Comparison of ENCODE assay signal across 16 cellular contexts in the genomic region with DNA sequence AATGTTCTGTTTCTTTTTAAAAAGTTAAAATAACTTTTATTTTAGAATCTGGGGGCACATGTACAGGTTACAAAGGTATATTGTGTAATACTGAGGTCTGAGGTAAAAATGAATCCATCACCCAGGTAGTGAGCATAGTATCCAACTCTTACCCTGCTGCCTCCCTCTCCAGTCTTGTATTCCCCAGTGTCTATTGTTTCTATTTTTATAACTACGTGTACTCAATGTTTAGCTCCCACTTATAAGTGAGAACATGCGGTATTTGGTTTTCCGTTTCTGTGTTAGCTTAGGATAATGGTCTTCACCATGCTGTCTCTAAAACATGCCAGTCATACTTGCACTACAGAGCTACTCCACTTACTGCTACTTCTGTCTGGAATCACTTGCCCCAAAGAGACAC. TPM values are rescaled to one million over a fixed set of nuclear protein-coding genes. Genes with fewer than 3 reads are reported as not detected.
DNase-seq lines count a peak whose midpoint lies in the region; ATAC-seq and TF ChIP-seq lines count a peak whose summit lies in the region.
"Had no signal": no experiment of that assay in that cellular context is flagged by ENCODE, and none has a peak within 500 bp of the region (broad histone marks: within the 10 kb centered on the region; RNA-seq: fewer than 3 reads in every experiment).

No MANE protein-coding gene starts in this region.

- H3K27me3 Mint-ChIP-seq in activated CD8-positive, alpha-beta T cell treated with anti-CD3 and anti-CD28 coated beads for 36 hours, result no peaks in the 10 kb centered on the region
- H3K27me3 Mint-ChIP-seq in activated CD8-positive, alpha-beta T cell treated with anti-CD3 and anti-CD28 coated beads, Interleukin-2, amount 10 ng/mL, durations not matched to agents 7 days and 5 days (ENCODE audit: low read depth), result no peaks in the 10 kb centered on the region
- H3K27me3 Mint-ChIP-seq in stimulated activated naive CD8-positive, alpha-beta T cell treated with anti-CD3 and anti-CD28 coated beads, Interleukin-15, Interleukin-2, amounts not matched to agents 100 ng/mL and 50 ng/mL, for 24 hours, result no peaks in the 10 kb centered on the region
- no peaks in the 10 kb centered on the region for H3K27me3 Mint-ChIP-seq in T-helper 17 cell

- peaks cover 63% of the 10 kb centered on the region for H3K4me1 Mint-ChIP-seq in activated CD8-positive, alpha-beta T cell treated with anti-CD3 and anti-CD28 coated beads for 36 hours (ENCODE audit: low read depth)
- H3K4me1 Mint-ChIP-seq in activated CD8-positive, alpha-beta T cell treated with anti-CD3 and anti-CD28 coated beads, Interleukin-2, amount 10 ng/mL, durations not matched to agents 7 days and 5 days (ENCODE audit: low read depth), result peaks cover 31% of the 10 kb centered on the region
- peaks cover 58% of the 10 kb centered on the region for H3K4me1 Mint-ChIP-seq in stimulated activated naive CD8-positive, alpha-beta T cell treated with anti-CD3 and anti-CD28 coated beads, Interleukin-15, Interleukin-2, amounts not matched to agents 100 ng/mL and 50 ng/mL, for 24 hours (ENCODE audit: low read depth)
- peaks cover 42% of the 10 kb centered on the region for H3K4me1 Mint-ChIP-seq in T-helper 17 cell

- H3K9me3 ChIP-seq in T-helper 17 cell (ENCODE audit: control insufficient read depth, low read length, poor library complexity, severe bottlenecking), result no peaks in the 10 kb centered on the region
- H3K9me3 ChIP-seq: Caco-2 had no signal

- H3K27ac Mint-ChIP-seq in activated CD8-positive, alpha-beta T cell treated with anti-CD3 and anti-CD28 coated beads for 36 hours, result peak overlapping the region; percentile 20
- H3K27ac Mint-ChIP-seq in activated CD8-positive, alpha-beta T cell treated with anti-CD3 and anti-CD28 coated beads, Interleukin-2, amount 10 ng/mL, durations not matched to agents 7 days and 5 days, result no peak overlapping the region
- peak overlapping the region; percentile 21 for H3K27ac Mint-ChIP-seq in stimulated activated naive CD8-positive, alpha-beta T cell treated with anti-CD3 and anti-CD28 coated beads, Interleukin-15, Interleukin-2, amounts not matched to agents 100 ng/mL and 50 ng/mL, for 24 hours
- peak overlapping the region; percentile 9 for H3K27ac Mint-ChIP-seq in T-helper 17 cell
- H3K27ac Mint-ChIP-seq: CD14-positive monocyte, H9 had no signal

- no peak overlapping the region for H3K4me3 Mint-ChIP-seq in activated CD8-positive, alpha-beta T cell treated with anti-CD3 and anti-CD28 coated beads for 36 hours
- no peak overlapping the region for H3K4me3 Mint-ChIP-seq in activated CD8-positive, alpha-beta T cell treated with anti-CD3 and anti-CD28 coated beads, Interleukin-2, amount 10 ng/mL, durations not matched to agents 7 days and 5 days
- H3K4me3 Mint-ChIP-seq in stimulated activated naive CD8-positive, alpha-beta T cell treated with anti-CD3 and anti-CD28 coated beads, Interleukin-15, Interleukin-2, amounts not matched to agents 100 ng/mL and 50 ng/mL, for 24 hours, result no peak overlapping the region
- peak overlapping the region; percentile 62 for H3K4me3 Mint-ChIP-seq in T-helper 17 cell
- H3K4me3 Mint-ChIP-seq: CD14-positive monocyte, H9 had no signal

- DNase-seq in activated CD8-positive, alpha-beta T cell treated with anti-CD3 and anti-CD28 coated beads for 36 hours, result no peak
- DNase-seq in activated CD8-positive, alpha-beta T cell treated with anti-CD3 and anti-CD28 coated beads, Interleukin-2, amount 10 ng/mL, durations not matched to agents 7 days and 5 days, result no peak
- DNase-seq in stimulated activated naive CD8-positive, alpha-beta T cell treated with anti-CD3 and anti-CD28 coated beads, Interleukin-15, Interleukin-2, amounts not matched to agents 100 U/mL and 50 U/mL, for 24 hours, result no peak
- DNase-seq in T-helper 17 cell (no peak), RKO (ENCODE audit: low spot score) (no peak), posterior vena cava (ENCODE audit: low spot score) (no peak)
- DNase-seq: Caco-2, DMS153, H9, Kasumi-1, NCI-H1105 treated with DMSO at 0.1 percent for 48 hours, NCI-H1694 treated with DMSO at 0.1 percent for 48 hours, NCI-H774, PC-9 had no signal

- H3K36me3 Mint-ChIP-seq in activated CD8-positive, alpha-beta T cell treated with anti-CD3 and anti-CD28 coated beads for 36 hours (ENCODE audit: low read depth), result peaks cover 20% of the 10 kb centered on the region
- H3K36me3 Mint-ChIP-seq in activated CD8-positive, alpha-beta T cell treated with anti-CD3 and anti-CD28 coated beads, Interleukin-2, amount 10 ng/mL, durations not matched to agents 7 days and 5 days (ENCODE audit: low read depth), result peaks cover 20% of the 10 kb centered on the region
- H3K36me3 Mint-ChIP-seq in stimulated activated naive CD8-positive, alpha-beta T cell treated with anti-CD3 and anti-CD28 coated beads, Interleukin-15, Interleukin-2, amounts not matched to agents 100 ng/mL and 50 ng/mL, for 24 hours (ENCODE audit: low read depth), result peaks cover 28% of the 10 kb centered on the region
- H3K36me3 Mint-ChIP-seq in T-helper 17 cell (ENCODE audit: low read depth), result peaks cover 6% of the 10 kb centered on the region

- intact Hi-C loops in activated CD8-positive, alpha-beta T cell treated with anti-CD3 and anti-CD28 coated beads for 36 hours (cut with micrococcal nuclease), result no loop called here
- intact Hi-C loops in posterior vena cava (cut with DNase I), result no loop called here

- no peaks in the 10 kb centered on the region for H3K9me3 Mint-ChIP-seq in activated CD8-positive, alpha-beta T cell treated with anti-CD3 and anti-CD28 coated beads for 36 hours
- peaks cover 4% of the 10 kb centered on the region for H3K9me3 Mint-ChIP-seq in activated CD8-positive, alpha-beta T cell treated with anti-CD3 and anti-CD28 coated beads, Interleukin-2, amount 10 ng/mL, durations not matched to agents 7 days and 5 days (ENCODE audit: insufficient read depth)
- no peaks in the 10 kb centered on the region for H3K9me3 Mint-ChIP-seq in stimulated activated naive CD8-positive, alpha-beta T cell treated with anti-CD3 and anti-CD28 coated beads, Interleukin-15, Interleukin-2, amounts not matched to agents 100 ng/mL and 50 ng/mL, for 24 hours
- H3K9me3 Mint-ChIP-seq: H9 had no signal

- no peak for ATAC-seq in activated CD8-positive, alpha-beta T cell treated with anti-CD3 and anti-CD28 coated beads for 36 hours
- no peak for ATAC-seq in activated CD8-positive, alpha-beta T cell treated with anti-CD3 and anti-CD28 coated beads, Interleukin-2, amount 10 ng/mL, durations not matched to agents 7 days and 5 days
- ATAC-seq in stimulated activated naive CD8-positive, alpha-beta T cell treated with anti-CD3 and anti-CD28 coated beads, Interleukin-15, Interleukin-2, amounts not matched to agents 100 U/mL and 50 U/mL, for 24 hours, result no peak
- peak; percentile 16 for ATAC-seq in T-helper 17 cell

- TF ChIP-seq CTCF in activated CD8-positive, alpha-beta T cell treated with anti-CD3 and anti-CD28 coated beads for 36 hours (IDR thresholded peaks at IDR 0.05), result no peak

- CTCF ChIA-PET in activated CD8-positive, alpha-beta T cell treated with anti-CD3 and anti-CD28 coated beads for 36 hours (lab: Charles Lee), result interaction anchor here (1.1 to 5.8 kb wide), 5 partner anchors 9 to 193 kb away, joined by 3 to 54 read pairs (median 3); no protein-coding TSS in a partner anchor
- CTCF ChIA-PET in activated CD8-positive, alpha-beta T cell treated with anti-CD3 and anti-CD28 coated beads, Interleukin-2, amount 10 ng/mL, durations not matched to agents 7 days and 5 days (lab: Charles Lee), result interaction anchor here (1.3 to 3.3 kb wide), 2 partner anchors 27 to 192 kb away, joined by 4 to 15 read pairs; no protein-coding TSS in a partner anchor

- POLR2A ChIA-PET in activated CD8-positive, alpha-beta T cell treated with anti-CD3 and anti-CD28 coated beads for 36 hours (lab: Charles Lee), result no interaction called here
- POLR2A ChIA-PET in activated CD8-positive, alpha-beta T cell treated with anti-CD3 and anti-CD28 coated beads, Interleukin-2, amount 10 ng/mL, durations not matched to agents 7 days and 5 days (lab: Charles Lee), result interaction anchor here (1.0 to 1.6 kb wide), 2 partner anchors 9 to 195 kb away, joined by 3 read pairs; a partner anchor contains a TSS

RNA-seq across cellular contexts. Expression of a gene that starts 8.4 kb away (rescaled TPM):
- total RNA-seq in activated CD8-positive, alpha-beta T cell treated with anti-CD3 and anti-CD28 coated beads for 36 hours, result 10 to 100 TPM; 16.8 to 18.6 TPM
- total RNA-seq in activated CD8-positive, alpha-beta T cell treated with anti-CD3 and anti-CD28 coated beads, Interleukin-2, amount 10 ng/mL, durations not matched to agents 7 days and 5 days, result 10 to 100 TPM; 18.7 to 19.0 TPM
- total RNA-seq in T-helper 17 cell (10 to 100 TPM; 47.8 to 59.1 TPM), posterior vena cava (1 to 10 TPM; 7.8 to 8.9 TPM)
